12 cellular contexts compared by ENCODE assay signal in genomic region chr14:34857689-34858449, GRCh38. TPM values are rescaled to one million over a fixed set of nuclear protein-coding genes. Genes with fewer than 3 reads are reported as not detected.
A peak's percentile ranks its signal among the peaks of the same experiment; 100 is the strongest.
DNase-seq lines count a peak whose midpoint lies in the region; ATAC-seq and TF ChIP-seq lines count a peak whose summit lies in the region.
"Had no signal": no experiment of that assay in that cellular context is flagged by ENCODE, and none has a peak within 500 bp of the region (broad histone marks: within the 10 kb centered on the region; RNA-seq: fewer than 3 reads in every experiment).

No MANE protein-coding gene starts in this region.

- H3K36me3 ChIP-seq in CD8-positive, alpha-beta memory T cell (ENCODE audit: insufficient read depth, low read length), result peaks cover 3% of the 10 kb centered on the region
- peaks cover 74% of the 10 kb centered on the region for H3K36me3 ChIP-seq in endodermal cell (ENCODE audit: control insufficient read depth, insufficient read depth, low read length)

- no peaks in the 10 kb centered on the region for H3K27me3 ChIP-seq in CD8-positive, alpha-beta memory T cell (ENCODE audit: insufficient read depth, low read length, poor library complexity, severe bottlenecking)
- H3K27me3 ChIP-seq in endodermal cell (ENCODE audit: control insufficient read depth, insufficient read depth, low read length, poor library complexity, severe bottlenecking), result no peaks in the 10 kb centered on the region

- peak in 2 of 5 donors; percentile 48 to 51 for DNase-seq in CD8-positive, alpha-beta memory T cell
- peak; percentile 69 for DNase-seq in KBM-7
- peak; percentile 56 for DNase-seq in activated CD4-positive, alpha-beta memory T cell treated with anti-CD3 and anti-CD28 coated beads, Interleukin-2, amount 10 ng/mL, durations not matched to agents 7 days and 5 days
- peak in 6 of 10 donors; percentile 6 to 73 (median 54) for DNase-seq in naive thymus-derived CD8-positive, alpha-beta T cell
- no peak for DNase-seq in amygdala (lab: John Stamatoyannopoulos, UW)
- DNase-seq in endodermal cell, result no peak
- no peak for DNase-seq in NCI-H524 treated with DMSO at 0.1 percent for 48 hours (lab: John Stamatoyannopoulos, UW)
- DNase-seq: glutamatergic neuron, left ventricle myocardium inferior, NCI-H510A treated with DMSO at 0.1 percent for 48 hours, SK-N-SH had no signal

- H3K4me1 Mint-ChIP-seq in CD8-positive, alpha-beta memory T cell, result peaks cover 38 to 62% (median 54%) of the 10 kb centered on the region in 3 donors
- H3K4me1 Mint-ChIP-seq in activated CD4-positive, alpha-beta memory T cell treated with anti-CD3 and anti-CD28 coated beads, Interleukin-2, amount 10 ng/mL, durations not matched to agents 7 days and 5 days, result peaks cover 26% of the 10 kb centered on the region
- H3K4me1 Mint-ChIP-seq in naive thymus-derived CD8-positive, alpha-beta T cell, result peaks cover 17 to 55% (median 50%) of the 10 kb centered on the region in 4 donors
- H3K4me1 Mint-ChIP-seq in endodermal cell, result no peaks in the 10 kb centered on the region

- CTCF ChIA-PET in CD8-positive, alpha-beta memory T cell (lab: Charles Lee), result interaction anchor here (2.0 kb wide), 1 partner anchor 15 kb away, joined by 4 read pairs; no protein-coding TSS in a partner anchor
- CTCF ChIA-PET in activated CD4-positive, alpha-beta memory T cell treated with anti-CD3 and anti-CD28 coated beads, Interleukin-2, amount 10 ng/mL, durations not matched to agents 7 days and 5 days (lab: Charles Lee), result no interaction called here

- peak overlapping the region in 6 of 7 donors; percentile 19 to 66 (median 36) for H3K4me3 Mint-ChIP-seq in CD8-positive, alpha-beta memory T cell
- peak overlapping the region; percentile 1 for H3K4me3 Mint-ChIP-seq in activated CD4-positive, alpha-beta memory T cell treated with anti-CD3 and anti-CD28 coated beads, Interleukin-2, amount 10 ng/mL, durations not matched to agents 7 days and 5 days
- peak overlapping the region; percentile 6 to 66 (median 56) for H3K4me3 Mint-ChIP-seq in naive thymus-derived CD8-positive, alpha-beta T cell
- H3K4me3 Mint-ChIP-seq in endodermal cell, result no peak overlapping the region

- H3K27ac ChIP-seq in CD8-positive, alpha-beta memory T cell (ENCODE audit: low read depth, low read length), result no peak overlapping the region
- no peak overlapping the region for H3K27ac ChIP-seq in endodermal cell (ENCODE audit: low read depth, low read length)
- H3K27ac ChIP-seq: left ventricle myocardium inferior had no signal

- 94 to 96% methylated on average over 5 to 6 of the region's 7 CpGs for WGBS in endodermal cell (ENCODE audit: insufficient coverage in 1 of 2, insufficient read length in 1 of 2), 2 experiments

- peaks cover 6 to 11% (median 10%) of the 10 kb centered on the region in 5 donors for H3K9me3 Mint-ChIP-seq in CD8-positive, alpha-beta memory T cell
- H3K9me3 Mint-ChIP-seq in activated CD4-positive, alpha-beta memory T cell treated with anti-CD3 and anti-CD28 coated beads, Interleukin-2, amount 10 ng/mL, durations not matched to agents 7 days and 5 days, result peaks cover 2% of the 10 kb centered on the region
- peaks cover 0 to 15% (median 2%) of the 10 kb centered on the region in 9 donors for H3K9me3 Mint-ChIP-seq in naive thymus-derived CD8-positive, alpha-beta T cell
- no peaks in the 10 kb centered on the region for H3K9me3 Mint-ChIP-seq in endodermal cell

- H3K9ac ChIP-seq in endodermal cell (ENCODE audit: extremely low read depth, low read length, poor library complexity, severe bottlenecking), result no peak overlapping the region
- H3K9ac ChIP-seq: SK-N-SH had no signal

- peaks cover 22 to 69% (median 30%) of the 10 kb centered on the region in 3 donors for H3K36me3 Mint-ChIP-seq in CD8-positive, alpha-beta memory T cell
- peaks cover 67% of the 10 kb centered on the region for H3K36me3 Mint-ChIP-seq in activated CD4-positive, alpha-beta memory T cell treated with anti-CD3 and anti-CD28 coated beads, Interleukin-2, amount 10 ng/mL, durations not matched to agents 7 days and 5 days (ENCODE audit: low read depth)
- peaks cover 12 to 60% (median 35%) of the 10 kb centered on the region in 3 donors for H3K36me3 Mint-ChIP-seq in naive thymus-derived CD8-positive, alpha-beta T cell
- peaks cover 34% of the 10 kb centered on the region for H3K36me3 Mint-ChIP-seq in endodermal cell (ENCODE audit: low read depth)

- no peaks in the 10 kb centered on the region for H3K9me3 ChIP-seq in CD8-positive, alpha-beta memory T cell (ENCODE audit: low read length)
- H3K9me3 ChIP-seq in endodermal cell (ENCODE audit: control insufficient read depth, low read length), result no peaks in the 10 kb centered on the region
- H3K9me3 ChIP-seq: left ventricle myocardium inferior, SK-N-SH had no signal

- ATAC-seq in naive thymus-derived CD8-positive, alpha-beta T cell, result peak; percentile 86 to 95
- ATAC-seq in GM18867 (IDR thresholded peaks at IDR 0.05; ENCODE audit: unreplicated experiment), result no peak

- H3K27me3 Mint-ChIP-seq in CD8-positive, alpha-beta memory T cell, result peaks cover 0 to 1% of the 10 kb centered on the region in 2 donors
- no peaks in the 10 kb centered on the region for H3K27me3 Mint-ChIP-seq in activated CD4-positive, alpha-beta memory T cell treated with anti-CD3 and anti-CD28 coated beads, Interleukin-2, amount 10 ng/mL, durations not matched to agents 7 days and 5 days
- no peaks in the 10 kb centered on the region for H3K27me3 Mint-ChIP-seq in naive thymus-derived CD8-positive, alpha-beta T cell
- no peaks in the 10 kb centered on the region for H3K27me3 Mint-ChIP-seq in endodermal cell (ENCODE audit: insufficient read depth)

- peak overlapping the region in 7 of 8 donors; percentile 29 to 89 (median 72) for H3K27ac Mint-ChIP-seq in CD8-positive, alpha-beta memory T cell
- H3K27ac Mint-ChIP-seq in activated CD4-positive, alpha-beta memory T cell treated with anti-CD3 and anti-CD28 coated beads, Interleukin-2, amount 10 ng/mL, durations not matched to agents 7 days and 5 days, result peak overlapping the region; percentile 82
- peak overlapping the region; percentile 24 to 91 (median 82) for H3K27ac Mint-ChIP-seq in naive thymus-derived CD8-positive, alpha-beta T cell
- no peak overlapping the region for H3K27ac Mint-ChIP-seq in endodermal cell

- H3K4me1 ChIP-seq in CD8-positive, alpha-beta memory T cell (ENCODE audit: insufficient read depth, low read length), result peaks cover 21% of the 10 kb centered on the region
- H3K4me1 ChIP-seq in endodermal cell (ENCODE audit: control insufficient read depth, insufficient read depth, low read length), result no peaks in the 10 kb centered on the region

- H3K4me3 ChIP-seq in CD8-positive, alpha-beta memory T cell (ENCODE audit: low read length), result no peak overlapping the region
- no peak overlapping the region for H3K4me3 ChIP-seq in endodermal cell (ENCODE audit: low read length)
- H3K4me3 ChIP-seq: left ventricle myocardium inferior had no signal

- TF ChIP-seq CTCF in endodermal cell (conservative IDR thresholded peaks at IDR 0.05), result no peak

- POLR2A ChIA-PET in CD8-positive, alpha-beta memory T cell (lab: Charles Lee), result interaction anchor here (0.9 to 1.2 kb wide), 4 partner anchors 10 to 72 kb away, joined by 3 to 5 read pairs (median 4); partner anchors contain the start of gene BAZ1A
- POLR2A ChIA-PET in activated CD4-positive, alpha-beta memory T cell treated with anti-CD3 and anti-CD28 coated beads, Interleukin-2, amount 10 ng/mL, durations not matched to agents 7 days and 5 days (lab: Charles Lee), result interaction anchor here (0.7 to 2.3 kb wide), 7 partner anchors 9 to 125 kb away, joined by 3 to 16 read pairs (median 4); partner anchors contain the start of genes BAZ1A and SRP54
- POLR2A ChIA-PET in naive thymus-derived CD8-positive, alpha-beta T cell (lab: Charles Lee), result interaction anchor here (0.5 to 2.6 kb wide), 7 partner anchors 8 to 547 kb away, joined by 3 to 23 read pairs (median 4); partner anchors contain the start of genes BAZ1A, NFKBIA and SRP54

- in situ Hi-C loops in KBM-7 (cut with MboI; ENCODE audit: low pct_unique_long_range_greater_than_20kb, low sequenced_read_pairs), result no loop called here

RNA-seq across cellular contexts. Expression of gene BAZ1A, which starts 17.3 kb away (rescaled TPM):
- total RNA-seq in CD8-positive, alpha-beta memory T cell, result 10 to 100 TPM; 67.5 to 70.5 TPM
- polyA plus RNA-seq in CD8-positive, alpha-beta memory T cell, result 14.9 TPM
- total RNA-seq in activated CD4-positive, alpha-beta memory T cell treated with anti-CD3 and anti-CD28 coated beads, Interleukin-2, amount 10 ng/mL, durations not matched to agents 7 days and 5 days, result 10 to 100 TPM; 49.8 to 53.1 TPM
- total RNA-seq in naive thymus-derived CD8-positive, alpha-beta T cell, result 10 to 100 TPM; 44.5 to 47.5 TPM
- 10 to 100 TPM in 1 of 3 donors, 1 to 10 TPM in 2; 8.5 to 10.7 (median 9.1) TPM for polyA plus RNA-seq in naive thymus-derived CD8-positive, alpha-beta T cell
- 10 to 100 TPM; 22.3 to 23.3 TPM for total RNA-seq in endodermal cell
- polyA plus RNA-seq in endodermal cell (2013, experiment 1 of 2), result 32.7 TPM
- 28.4 TPM for polyA plus RNA-seq in endodermal cell (2013, experiment 2 of 2)

Comparison
In these comparisons a context has a peak if more than half of its experiments do, and no peak if none do; other contexts are left out.
1. DNase-seq: peak in KBM-7 (single experiment), activated CD4-positive, alpha-beta memory T cell treated with anti-CD3 and anti-CD28 coated beads, Interleukin-2, amount 10 ng/mL, durations not matched to agents 7 days and 5 days (single experiment) and naive thymus-derived CD8-positive, alpha-beta T cell (6 of 10); none in amygdala (0 of 56), endodermal cell (single experiment) and NCI-H524 treated with DMSO at 0.1 percent for 48 hours (single experiment).